In genomic region chr9:19229725-19230355, GRCh38 we compare ENCODE assay signal across 1 cellular context.
TF ChIP-seq lines count a peak whose summit lies in the region.

No MANE protein-coding gene starts in this region.

TF ChIP-seq in K562, 482 proteins besides CTCF, POLR2A, EP300 and RAD21 (continued from another document and continues in another):
- TF ChIP-seq MAX (CRISPR knock-in tag; IDR thresholded peaks at IDR 0.05) (peak; percentile 38; the same call in 1 of the 2 replicates), YY1 (IDR thresholded peaks at IDR 0.05; ENCODE audit: borderline replicate concordance in 1 of 3, control insufficient read depth in 1 of 3, extremely low read depth in 1 of 3, insufficient read depth in 3 of 3, insufficient read length in 1 of 3, insufficient replicate concordance in 2 of 3, low read depth in 1 of 3, low read length in 2 of 3) (no peak), PCBP2 (IDR thresholded peaks at IDR 0.05; ENCODE audit: low read depth, low read length, poor library complexity, severe bottlenecking) (no peak), REST (CRISPR knock-in tag; IDR thresholded peaks at IDR 0.05; ENCODE audit: low read depth) (no peak), SAP30 (IDR thresholded peaks at IDR 0.05; ENCODE audit: borderline replicate concordance, insufficient read depth, low read depth, low read length, poor library complexity, severe bottlenecking) (no peak), PRDM10 (IDR thresholded peaks at IDR 0.05; ENCODE audit: partially characterized antibody) (peak; percentile 73), FOSL1 (tag; conservative IDR thresholded peaks at IDR 0.05) (peak; percentile 16; the same call in 1 of the 2 replicates), RREB1 (CRISPR knock-in tag; IDR thresholded peaks at IDR 0.05) (peak; percentile 70; the same call in 1 of the 2 replicates), E2F1 (CRISPR knock-in tag; IDR thresholded peaks at IDR 0.05) (no peak), ZNF197 (CRISPR knock-in tag; IDR thresholded peaks at IDR 0.05; ENCODE audit: low read depth) (no peak), HDAC1 (IDR thresholded peaks at IDR 0.05) (no peak; a peak in 2 of 4 replicates), ZBTB7A (IDR thresholded peaks at IDR 0.05; ENCODE audit: borderline replicate concordance, control insufficient read depth, low read depth, low read length) (peak; percentile 97), E2F6 (IDR thresholded peaks at IDR 0.05; ENCODE audit: borderline replicate concordance in 1 of 2, extremely low read depth in 1 of 2, insufficient read depth in 1 of 2, insufficient read length in 1 of 2, low read depth in 1 of 2, low read length in 1 of 2, poor library complexity in 1 of 2, severe bottlenecking in 1 of 2) (peak in 1 of 2 experiments; percentile 39), ZNF717 (CRISPR knock-in tag; IDR thresholded peaks at IDR 0.05) (no peak), FOXJ2 (tag; IDR thresholded peaks at IDR 0.05) (no peak), MGA (IDR thresholded peaks at IDR 0.05) (peak; percentile 59)
